In the genomic region with DNA sequence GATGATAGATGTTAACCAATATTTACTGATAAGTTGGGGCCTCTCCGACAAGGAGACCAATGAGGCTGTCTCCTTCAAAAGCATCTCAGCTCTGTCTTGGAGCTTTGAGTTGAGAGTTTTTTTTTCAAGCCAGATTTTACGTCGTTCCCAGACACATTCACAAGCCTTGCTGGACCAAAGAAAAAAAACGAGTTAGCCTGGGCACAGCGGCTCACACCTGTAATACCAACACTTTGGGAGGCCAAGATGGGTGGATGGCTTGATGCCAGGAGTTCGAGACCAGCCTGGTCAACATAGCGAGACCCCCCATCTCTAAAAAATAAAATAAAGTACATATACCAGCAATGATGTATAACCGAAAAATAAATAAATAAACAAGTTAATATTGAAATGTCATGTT, we compare ENCODE assay signal across 1 cellular context.
TF ChIP-seq lines count a peak whose summit lies in the region.

No MANE protein-coding gene starts in this region.

TF ChIP-seq in H1, 55 proteins besides CTCF, POLR2A, EP300 and RAD21:
- TF ChIP-seq BCL11A (IDR thresholded peaks at IDR 0.05; ENCODE audit: low read depth in 2 of 2, low read length in 2 of 2) (no peak), CHD1 (IDR thresholded peaks at IDR 0.05; ENCODE audit: low read depth, low read length) (no peak), MAFK (IDR thresholded peaks at IDR 0.05; ENCODE audit: low read depth, low read length) (no peak), RXRA (IDR thresholded peaks at IDR 0.05; ENCODE audit: insufficient read depth, low read depth, low read length) (no peak), POLR2AphosphoS5 (IDR thresholded peaks at IDR 0.05; ENCODE audit: low read depth, low read length) (no peak), KDM1A (IDR thresholded peaks at IDR 0.05; ENCODE audit: borderline replicate concordance, low read length) (no peak), HDAC6 (IDR thresholded peaks at IDR 0.05; ENCODE audit: low read depth, low read length) (no peak), PHF8 (conservative IDR thresholded peaks at IDR 0.05; ENCODE audit: low read depth, low read length) (no peak), RNF2 (IDR thresholded peaks at IDR 0.05; ENCODE audit: borderline replicate concordance, low read depth, low read length, missing control alignments, poor library complexity, severe bottlenecking) (no peak), SP4 (IDR thresholded peaks at IDR 0.05; ENCODE audit: low read length) (no peak), CHD2 (IDR thresholded peaks at IDR 0.05; ENCODE audit: low read length) (no peak), RBBP5 (IDR thresholded peaks at IDR 0.05; ENCODE audit: borderline replicate concordance, low read depth, low read length) (no peak)
- TF ChIP-seq, protein P1, sequence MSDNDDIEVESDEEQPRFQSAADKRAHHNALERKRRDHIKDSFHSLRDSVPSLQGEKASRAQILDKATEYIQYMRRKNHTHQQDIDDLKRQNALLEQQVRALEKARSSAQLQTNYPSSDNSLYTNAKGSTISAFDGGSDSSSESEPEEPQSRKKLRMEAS (IDR thresholded peaks at IDR 0.05) = no peak
- TF ChIP-seq, protein P2, sequence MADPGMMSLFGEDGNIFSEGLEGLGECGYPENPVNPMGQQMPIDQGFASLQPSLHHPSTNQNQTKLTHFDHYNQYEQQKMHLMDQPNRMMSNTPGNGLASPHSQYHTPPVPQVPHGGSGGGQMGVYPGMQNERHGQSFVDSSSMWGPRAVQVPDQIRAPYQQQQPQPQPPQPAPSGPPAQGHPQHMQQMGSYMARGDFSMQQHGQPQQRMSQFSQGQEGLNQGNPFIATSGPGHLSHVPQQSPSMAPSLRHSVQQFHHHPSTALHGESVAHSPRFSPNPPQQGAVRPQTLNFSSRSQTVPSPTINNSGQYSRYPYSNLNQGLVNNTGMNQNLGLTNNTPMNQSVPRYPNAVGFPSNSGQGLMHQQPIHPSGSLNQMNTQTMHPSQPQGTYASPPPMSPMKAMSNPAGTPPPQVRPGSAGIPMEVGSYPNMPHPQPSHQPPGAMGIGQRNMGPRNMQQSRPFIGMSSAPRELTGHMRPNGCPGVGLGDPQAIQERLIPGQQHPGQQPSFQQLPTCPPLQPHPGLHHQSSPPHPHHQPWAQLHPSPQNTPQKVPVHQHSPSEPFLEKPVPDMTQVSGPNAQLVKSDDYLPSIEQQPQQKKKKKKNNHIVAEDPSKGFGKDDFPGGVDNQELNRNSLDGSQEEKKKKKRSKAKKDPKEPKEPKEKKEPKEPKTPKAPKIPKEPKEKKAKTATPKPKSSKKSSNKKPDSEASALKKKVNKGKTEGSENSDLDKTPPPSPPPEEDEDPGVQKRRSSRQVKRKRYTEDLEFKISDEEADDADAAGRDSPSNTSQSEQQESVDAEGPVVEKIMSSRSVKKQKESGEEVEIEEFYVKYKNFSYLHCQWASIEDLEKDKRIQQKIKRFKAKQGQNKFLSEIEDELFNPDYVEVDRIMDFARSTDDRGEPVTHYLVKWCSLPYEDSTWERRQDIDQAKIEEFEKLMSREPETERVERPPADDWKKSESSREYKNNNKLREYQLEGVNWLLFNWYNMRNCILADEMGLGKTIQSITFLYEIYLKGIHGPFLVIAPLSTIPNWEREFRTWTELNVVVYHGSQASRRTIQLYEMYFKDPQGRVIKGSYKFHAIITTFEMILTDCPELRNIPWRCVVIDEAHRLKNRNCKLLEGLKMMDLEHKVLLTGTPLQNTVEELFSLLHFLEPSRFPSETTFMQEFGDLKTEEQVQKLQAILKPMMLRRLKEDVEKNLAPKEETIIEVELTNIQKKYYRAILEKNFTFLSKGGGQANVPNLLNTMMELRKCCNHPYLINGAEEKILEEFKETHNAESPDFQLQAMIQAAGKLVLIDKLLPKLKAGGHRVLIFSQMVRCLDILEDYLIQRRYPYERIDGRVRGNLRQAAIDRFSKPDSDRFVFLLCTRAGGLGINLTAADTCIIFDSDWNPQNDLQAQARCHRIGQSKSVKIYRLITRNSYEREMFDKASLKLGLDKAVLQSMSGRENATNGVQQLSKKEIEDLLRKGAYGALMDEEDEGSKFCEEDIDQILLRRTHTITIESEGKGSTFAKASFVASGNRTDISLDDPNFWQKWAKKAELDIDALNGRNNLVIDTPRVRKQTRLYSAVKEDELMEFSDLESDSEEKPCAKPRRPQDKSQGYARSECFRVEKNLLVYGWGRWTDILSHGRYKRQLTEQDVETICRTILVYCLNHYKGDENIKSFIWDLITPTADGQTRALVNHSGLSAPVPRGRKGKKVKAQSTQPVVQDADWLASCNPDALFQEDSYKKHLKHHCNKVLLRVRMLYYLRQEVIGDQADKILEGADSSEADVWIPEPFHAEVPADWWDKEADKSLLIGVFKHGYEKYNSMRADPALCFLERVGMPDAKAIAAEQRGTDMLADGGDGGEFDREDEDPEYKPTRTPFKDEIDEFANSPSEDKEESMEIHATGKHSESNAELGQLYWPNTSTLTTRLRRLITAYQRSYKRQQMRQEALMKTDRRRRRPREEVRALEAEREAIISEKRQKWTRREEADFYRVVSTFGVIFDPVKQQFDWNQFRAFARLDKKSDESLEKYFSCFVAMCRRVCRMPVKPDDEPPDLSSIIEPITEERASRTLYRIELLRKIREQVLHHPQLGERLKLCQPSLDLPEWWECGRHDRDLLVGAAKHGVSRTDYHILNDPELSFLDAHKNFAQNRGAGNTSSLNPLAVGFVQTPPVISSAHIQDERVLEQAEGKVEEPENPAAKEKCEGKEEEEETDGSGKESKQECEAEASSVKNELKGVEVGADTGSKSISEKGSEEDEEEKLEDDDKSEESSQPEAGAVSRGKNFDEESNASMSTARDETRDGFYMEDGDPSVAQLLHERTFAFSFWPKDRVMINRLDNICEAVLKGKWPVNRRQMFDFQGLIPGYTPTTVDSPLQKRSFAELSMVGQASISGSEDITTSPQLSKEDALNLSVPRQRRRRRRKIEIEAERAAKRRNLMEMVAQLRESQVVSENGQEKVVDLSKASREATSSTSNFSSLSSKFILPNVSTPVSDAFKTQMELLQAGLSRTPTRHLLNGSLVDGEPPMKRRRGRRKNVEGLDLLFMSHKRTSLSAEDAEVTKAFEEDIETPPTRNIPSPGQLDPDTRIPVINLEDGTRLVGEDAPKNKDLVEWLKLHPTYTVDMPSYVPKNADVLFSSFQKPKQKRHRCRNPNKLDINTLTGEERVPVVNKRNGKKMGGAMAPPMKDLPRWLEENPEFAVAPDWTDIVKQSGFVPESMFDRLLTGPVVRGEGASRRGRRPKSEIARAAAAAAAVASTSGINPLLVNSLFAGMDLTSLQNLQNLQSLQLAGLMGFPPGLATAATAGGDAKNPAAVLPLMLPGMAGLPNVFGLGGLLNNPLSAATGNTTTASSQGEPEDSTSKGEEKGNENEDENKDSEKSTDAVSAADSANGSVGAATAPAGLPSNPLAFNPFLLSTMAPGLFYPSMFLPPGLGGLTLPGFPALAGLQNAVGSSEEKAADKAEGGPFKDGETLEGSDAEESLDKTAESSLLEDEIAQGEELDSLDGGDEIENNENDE (IDR thresholded peaks at IDR 0.05; ENCODE audit: insufficient replicate concordance, low read length) = no peak
- TF ChIP-seq, protein P3, sequence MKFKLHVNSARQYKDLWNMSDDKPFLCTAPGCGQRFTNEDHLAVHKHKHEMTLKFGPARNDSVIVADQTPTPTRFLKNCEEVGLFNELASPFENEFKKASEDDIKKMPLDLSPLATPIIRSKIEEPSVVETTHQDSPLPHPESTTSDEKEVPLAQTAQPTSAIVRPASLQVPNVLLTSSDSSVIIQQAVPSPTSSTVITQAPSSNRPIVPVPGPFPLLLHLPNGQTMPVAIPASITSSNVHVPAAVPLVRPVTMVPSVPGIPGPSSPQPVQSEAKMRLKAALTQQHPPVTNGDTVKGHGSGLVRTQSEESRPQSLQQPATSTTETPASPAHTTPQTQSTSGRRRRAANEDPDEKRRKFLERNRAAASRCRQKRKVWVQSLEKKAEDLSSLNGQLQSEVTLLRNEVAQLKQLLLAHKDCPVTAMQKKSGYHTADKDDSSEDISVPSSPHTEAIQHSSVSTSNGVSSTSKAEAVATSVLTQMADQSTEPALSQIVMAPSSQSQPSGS (IDR thresholded peaks at IDR 0.05; ENCODE audit: low read length) = no peak
